1 cellular context compared by ENCODE assay signal in the genomic region with DNA sequence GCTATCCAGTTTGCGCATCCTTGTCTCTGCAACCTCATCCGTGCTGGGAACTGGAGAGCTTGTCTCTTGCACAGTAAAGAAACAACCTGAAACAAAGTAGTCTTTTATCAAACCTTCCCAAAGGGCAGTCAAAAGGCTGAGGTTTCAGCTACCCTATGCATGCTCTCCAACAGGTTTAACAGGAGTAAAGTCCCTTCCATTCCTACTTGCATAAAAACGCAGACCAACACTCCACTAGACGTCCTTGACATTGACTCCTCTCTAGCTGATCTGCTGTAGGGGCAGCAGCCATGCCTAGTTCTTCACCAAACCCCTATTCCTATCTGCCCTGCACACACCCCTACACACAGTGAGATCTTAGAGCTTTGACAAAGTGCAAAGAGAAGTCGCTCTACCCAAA.
TF ChIP-seq lines count a peak whose summit lies in the region.

No MANE protein-coding gene starts in this region.

TF ChIP-seq in H1, 55 proteins besides CTCF, POLR2A, EP300 and RAD21:
- no peak for TF ChIP-seq SRF (IDR thresholded peaks at IDR 0.05; ENCODE audit: low read depth, low read length)
- no peak for TF ChIP-seq MAFK (IDR thresholded peaks at IDR 0.05; ENCODE audit: low read depth, low read length)
